In the genomic region with DNA sequence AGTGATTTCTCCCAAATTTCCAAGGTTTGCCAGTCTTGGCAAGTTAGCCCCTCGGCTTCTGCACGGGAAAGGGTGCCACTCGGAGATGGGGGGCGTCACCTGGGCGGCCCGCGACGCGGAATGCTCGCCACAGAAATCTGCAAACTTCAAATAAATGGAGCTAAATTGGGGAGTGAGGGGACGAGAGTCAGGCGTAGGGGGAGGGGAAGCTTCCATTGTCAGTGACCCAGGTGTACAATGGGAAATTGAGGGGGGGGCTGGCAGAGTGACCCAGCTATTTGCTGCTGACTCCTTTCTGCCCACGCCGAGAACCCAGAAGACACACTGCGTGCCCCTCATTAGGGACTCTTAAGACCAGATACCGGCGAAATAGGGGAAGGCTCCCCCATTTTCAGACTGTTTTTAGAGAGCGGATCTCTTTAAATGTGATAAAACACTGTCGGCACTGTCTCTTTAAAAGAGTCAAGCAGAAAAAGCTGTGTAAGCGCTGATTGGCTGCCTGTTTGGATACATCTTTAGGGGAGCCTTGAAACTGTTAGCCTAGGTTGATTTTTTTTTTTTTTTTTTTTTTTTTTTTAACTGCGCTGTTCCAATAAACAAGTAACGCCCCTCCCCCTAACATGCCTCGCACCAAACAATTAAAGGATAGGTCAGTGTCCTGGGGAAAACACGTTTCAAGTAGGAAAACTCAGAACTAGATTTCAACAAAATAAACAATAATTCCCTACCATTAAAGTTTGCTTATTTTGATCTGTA, we compare ENCODE assay signal across 8 cellular contexts. TPM values are rescaled to one million over a fixed set of nuclear protein-coding genes. Genes with fewer than 3 reads are reported as not detected.
DNase-seq lines count a peak whose midpoint lies in the region; ATAC-seq, FAIRE-seq and TF ChIP-seq lines count a peak whose summit lies in the region.

No MANE protein-coding gene starts in this region.

- no peaks in the 10 kb centered on the region for H3K9me3 ChIP-seq in HCT116 (ENCODE audit: control insufficient read depth in 1 of 2, insufficient read depth in 1 of 2, low read depth in 1 of 2, low read length in 2 of 2)
- H3K9me3 ChIP-seq in ascending aorta, result no peaks in the 10 kb centered on the region
- H3K9me3 ChIP-seq in pancreas, result no peaks in the 10 kb centered on the region

- DNase-seq in DMS53 treated with DMSO at 0.1 percent for 48 hours (lab: John Stamatoyannopoulos, UW; ENCODE audit: unreplicated experiment) (peak; percentile 98), HCT116 (ENCODE audit: low read depth, low spot score) (peak; percentile 94), NCI-H1694 treated with DMSO at 0.1 percent for 48 hours (lab: John Stamatoyannopoulos, UW) (peak; percentile 96), T-helper 1 cell (peak; percentile 28 to 89 (median 58)), ascending aorta (ENCODE audit: low spot score in 2 of 2) (peak; percentile 28 to 85), left cardiac atrium (peak; percentile 62), pancreas (peak in 4 of 6 donors; percentile 54 to 78 (median 70))

- TF ChIP-seq CTCF in HCT116 (IDR thresholded peaks at IDR 0.05 in 2 of 3, conservative IDR thresholded peaks at IDR 0.05 in 1 of 3; ENCODE audit: borderline replicate concordance in 1 of 3, insufficient read depth in 1 of 3, low read depth in 2 of 3, low read length in 2 of 3) (no peak), ascending aorta (IDR thresholded peaks at IDR 0.05) (no peak), pancreas (IDR thresholded peaks at IDR 0.05) (no peak)

- H3K36me3 ChIP-seq in HCT116 (ENCODE audit: control insufficient read depth in 1 of 2, insufficient read depth in 2 of 2, low read length in 2 of 2) (peaks cover 0 to under 1% of the 10 kb centered on the region in 2 experiments; a peak in 1 of 4 replicates), ascending aorta (peaks cover 0 to 4% of the 10 kb centered on the region in 2 donors), pancreas (no peaks in the 10 kb centered on the region)

- H3K4me1 ChIP-seq in HCT116 (ENCODE audit: control insufficient read depth in 1 of 2, insufficient read depth in 2 of 2, low read length in 2 of 2), result peaks cover 30 to 41% of the 10 kb centered on the region in 2 experiments
- peaks cover 6 to 27% of the 10 kb centered on the region in 2 donors for H3K4me1 ChIP-seq in ascending aorta
- H3K4me1 ChIP-seq in pancreas, result peaks cover 4 to 19% (median 7%) of the 10 kb centered on the region in 3 donors

- H3K27ac ChIP-seq in HCT116 (ENCODE audit: low read depth, low read length) (peak overlapping the region; percentile 87), ascending aorta (peak overlapping the region; percentile 85 to 86), pancreas (peak overlapping the region; percentile 67 to 90 (median 80))

- TF ChIP-seq POLR2A in HCT116 (IDR thresholded peaks at IDR 0.05; ENCODE audit: borderline replicate concordance, extremely low read depth, insufficient read depth, insufficient read length), result peak; percentile 32

- H3K4me3 ChIP-seq in HCT116 (replicated peaks in 1 of 2; ENCODE audit: low read depth in 1 of 2, low read length in 2 of 2), result peak overlapping the region; percentile 63 to 70
- peak overlapping the region; percentile 91 to 96 for H3K4me3 ChIP-seq in ascending aorta
- H3K4me3 ChIP-seq in pancreas, result peak overlapping the region; percentile 61 to 82 (median 70)

- H3K79me2 ChIP-seq in HCT116 (ENCODE audit: insufficient read depth, low read length), result no peaks in the 10 kb centered on the region

- no peaks in the 10 kb centered on the region for H4K20me1 ChIP-seq in HCT116 (ENCODE audit: insufficient read depth)

- CTCF ChIA-PET in HCT116 (lab: Charles Lee), result interaction anchor here (0.6 to 1.3 kb wide), 7 partner anchors 9 to 494 kb away, joined by 3 to 18 read pairs (median 4); no protein-coding TSS in a partner anchor

- peak; percentile 27 for ATAC-seq in HCT116
- peak; percentile 67 to 75 for ATAC-seq in left cardiac atrium
- peak; percentile 75 to 82 (median 76) for ATAC-seq in pancreas
- no peak for ATAC-seq in HG02885 (IDR thresholded peaks at IDR 0.05; ENCODE audit: poor library complexity, unreplicated experiment)

- 0% methylated on average over 24 of the region's 24 CpGs for WGBS in pancreas, 2 donors

- RAD21 ChIA-PET in HCT116 (lab: Charles Lee; ENCODE audit: low non-redundant PET in 1 of 2, low total read pairs in 2 of 2, uncharacterized antibody in 2 of 2, unreplicated experiment in 2 of 2), result interaction anchor here (0.5 to 2.3 kb wide), 5 partner anchors 10 to 82 kb away, joined by 3 to 9 read pairs (median 3); no protein-coding TSS in a partner anchor

- FAIRE-seq in pancreas (lab: Jason Lieb, UNC), result peak; percentile 88

- H3K9me2 ChIP-seq in HCT116 (ENCODE audit: insufficient read depth), result no peaks in the 10 kb centered on the region

- BruUV-seq in HCT116 (replicated peaks; lab: Mats Ljungman, UMichigan), result no TSS peak

- POLR2A ChIA-PET in HCT116 (lab: Charles Lee), result interaction anchor here (0.7 to 1.3 kb wide), 6 partner anchors 11 to 82 kb away, joined by 3 to 9 read pairs (median 8); no protein-coding TSS in a partner anchor

- intact Hi-C loops in HCT116 (cut with micrococcal nuclease) (loop anchor here (1.0 to 10.0 kb wide), 5 partner anchors 81 to 545 kb away; a partner anchor contains a TSS), ascending aorta (cut with DNase I) (loop anchor here (1.0 to 5.0 kb wide), 10 partner anchors 70 to 520 kb away; a partner anchor contains a TSS), left cardiac atrium (cut with DNase I) (loop anchor here (1.0 to 10.0 kb wide), 7 partner anchors 81 to 353 kb away; a partner anchor contains a TSS), pancreas (cut with DNase I) (loop anchor here in 1 of 3 donors (5.0 to 10.0 kb wide), 2 partner anchors 80 to 283 kb away; no protein-coding TSS in a partner anchor)

- peak; percentile 35; the same call in 1 of the 2 replicates for TF ChIP-seq RAD21 in HCT116 (IDR thresholded peaks at IDR 0.05; ENCODE audit: low read depth)

- no peaks in the 10 kb centered on the region for H3K27me3 ChIP-seq in HCT116 (ENCODE audit: insufficient read depth, low read length)
- H3K27me3 ChIP-seq in ascending aorta, result no peaks in the 10 kb centered on the region
- H3K27me3 ChIP-seq in pancreas, result no peaks in the 10 kb centered on the region

- H2AFZ ChIP-seq in HCT116 (ENCODE audit: low read depth, low read length, poor library complexity, severe bottlenecking), result peak overlapping the region; percentile 95

- peak overlapping the region; percentile 99 for H3K4me2 ChIP-seq in HCT116 (ENCODE audit: low read length)

- H3K9ac ChIP-seq in HCT116 (ENCODE audit: low read length), result peak overlapping the region; percentile 57

TF ChIP-seq in HCT116, 20 proteins besides CTCF, POLR2A, EP300 and RAD21:
- no peak for TF ChIP-seq ZNF274 (IDR thresholded peaks at IDR 0.05; ENCODE audit: low read depth, low read length)
- TF ChIP-seq, protein P1, sequence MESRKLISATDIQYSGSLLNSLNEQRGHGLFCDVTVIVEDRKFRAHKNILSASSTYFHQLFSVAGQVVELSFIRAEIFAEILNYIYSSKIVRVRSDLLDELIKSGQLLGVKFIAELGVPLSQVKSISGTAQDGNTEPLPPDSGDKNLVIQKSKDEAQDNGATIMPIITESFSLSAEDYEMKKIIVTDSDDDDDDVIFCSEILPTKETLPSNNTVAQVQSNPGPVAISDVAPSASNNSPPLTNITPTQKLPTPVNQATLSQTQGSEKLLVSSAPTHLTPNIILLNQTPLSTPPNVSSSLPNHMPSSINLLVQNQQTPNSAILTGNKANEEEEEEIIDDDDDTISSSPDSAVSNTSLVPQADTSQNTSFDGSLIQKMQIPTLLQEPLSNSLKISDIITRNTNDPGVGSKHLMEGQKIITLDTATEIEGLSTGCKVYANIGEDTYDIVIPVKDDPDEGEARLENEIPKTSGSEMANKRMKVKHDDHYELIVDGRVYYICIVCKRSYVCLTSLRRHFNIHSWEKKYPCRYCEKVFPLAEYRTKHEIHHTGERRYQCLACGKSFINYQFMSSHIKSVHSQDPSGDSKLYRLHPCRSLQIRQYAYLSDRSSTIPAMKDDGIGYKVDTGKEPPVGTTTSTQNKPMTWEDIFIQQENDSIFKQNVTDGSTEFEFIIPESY (IDR thresholded peaks at IDR 0.05; ENCODE audit: extremely low read depth, insufficient replicate concordance, low read length), result no peak
- peak; percentile 38 for TF ChIP-seq YY1 (IDR thresholded peaks at IDR 0.05; ENCODE audit: extremely low read depth, insufficient replicate concordance, low read depth, low read length)
- no peak for TF ChIP-seq ZFX (IDR thresholded peaks at IDR 0.05)
- TF ChIP-seq POLR2AphosphoS5 (IDR thresholded peaks at IDR 0.05; ENCODE audit: low read depth, low read length), result peak; percentile 53
- TF ChIP-seq, protein P2, sequence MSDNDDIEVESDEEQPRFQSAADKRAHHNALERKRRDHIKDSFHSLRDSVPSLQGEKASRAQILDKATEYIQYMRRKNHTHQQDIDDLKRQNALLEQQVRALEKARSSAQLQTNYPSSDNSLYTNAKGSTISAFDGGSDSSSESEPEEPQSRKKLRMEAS (IDR thresholded peaks at IDR 0.05), result peak; percentile 83
- TF ChIP-seq TCF7L2 (IDR thresholded peaks at IDR 0.05; ENCODE audit: borderline replicate concordance, extremely low read depth, insufficient read depth, insufficient read length), result peak; percentile 65
- no peak for TF ChIP-seq EGR1 (IDR thresholded peaks at IDR 0.05; ENCODE audit: low read depth)
- peak; percentile 95 for TF ChIP-seq SP1 (IDR thresholded peaks at IDR 0.05; ENCODE audit: low read depth)
- TF ChIP-seq EZH2phosphoT487 (IDR thresholded peaks at IDR 0.05; ENCODE audit: borderline replicate concordance), result no peak

RNA-seq across cellular contexts. Expression of a gene that starts 1.2 kb away (rescaled TPM):
- total RNA-seq in HCT116 (2021; ENCODE audit: unreplicated experiment) (37.5 TPM), ascending aorta (51.0 TPM), left cardiac atrium (10 to 100 TPM; 23.9 to 45.1 TPM), pancreas (10 to 100 TPM; 20.5 to 25.2 (median 22.9) TPM)
- polyA plus RNA-seq in HCT116 (2012), result 19.1 and 23.8 TPM in 2 replicates
- polyA plus RNA-seq in pancreas, result 10 to 100 TPM; 16.4 to 31.0 TPM
